Comparison of ENCODE assay signal across 12 cellular contexts in the genomic region with DNA sequence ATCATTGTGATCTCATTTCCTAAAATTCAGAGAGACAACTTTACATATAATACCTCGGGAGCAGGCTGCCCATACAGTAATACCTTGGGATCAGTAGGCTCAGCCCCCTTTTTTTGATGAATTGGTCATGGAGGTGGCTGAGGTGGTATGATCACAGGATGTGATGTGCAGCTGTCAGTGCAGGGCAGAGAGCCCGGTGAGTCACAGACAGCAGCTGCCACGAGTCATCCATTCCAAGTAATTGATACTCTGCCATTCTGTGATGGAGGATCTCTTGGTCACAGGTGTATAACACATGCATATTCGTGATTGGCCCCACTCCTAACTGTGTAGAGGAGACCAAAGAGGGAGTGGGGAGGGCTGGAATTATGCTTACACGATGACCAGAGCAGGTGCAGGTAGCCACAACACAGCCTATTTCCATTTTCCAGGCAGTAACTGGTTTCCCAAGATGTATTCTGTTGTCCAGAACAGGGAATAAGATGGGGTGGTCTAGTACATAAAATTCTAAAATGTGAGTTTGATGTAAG. TPM values are rescaled to one million over a fixed set of nuclear protein-coding genes. Genes with fewer than 3 reads are reported as not detected.
DNase-seq lines count a peak whose midpoint lies in the region; ATAC-seq and TF ChIP-seq lines count a peak whose summit lies in the region.
"Had no signal": no experiment of that assay in that cellular context is flagged by ENCODE, and none has a peak within 500 bp of the region (broad histone marks: within the 10 kb centered on the region; RNA-seq: fewer than 3 reads in every experiment).

No MANE protein-coding gene starts in this region.

- no peak overlapping the region for H3K4me3 ChIP-seq in heart left ventricle
- H3K4me3 ChIP-seq: vagina had no signal

- no peak for TF ChIP-seq CTCF in heart left ventricle (IDR thresholded peaks at IDR 0.05)

- peak; percentile 100 for ATAC-seq in activated naive CD8-positive, alpha-beta T cell treated with anti-CD3 and anti-CD28 coated beads, Interleukin-2, amount 50 U/mL, for 24 hours
- ATAC-seq in stimulated activated naive CD8-positive, alpha-beta T cell treated with anti-CD3 and anti-CD28 coated beads, Interleukin-15, amount 100 ng/mL, for 72 hours, result peak; percentile 100
- no peak for ATAC-seq in heart left ventricle

- H3K4me3 Mint-ChIP-seq in activated naive CD8-positive, alpha-beta T cell treated with anti-CD3 and anti-CD28 coated beads, Interleukin-2, amount 50 U/mL, for 24 hours, result no peak overlapping the region
- peak overlapping the region in 1 of 2 donors; percentile 60 for H3K4me3 Mint-ChIP-seq in stimulated activated naive CD8-positive, alpha-beta T cell treated with anti-CD3 and anti-CD28 coated beads, Interleukin-15, amount 100 ng/mL, for 72 hours
- H3K4me3 Mint-ChIP-seq: IgD-negative memory B cell, nephron had no signal

- H3K4me1 Mint-ChIP-seq in activated naive CD8-positive, alpha-beta T cell treated with anti-CD3 and anti-CD28 coated beads, Interleukin-2, amount 50 U/mL, for 24 hours, result peaks cover 22% of the 10 kb centered on the region
- H3K4me1 Mint-ChIP-seq in stimulated activated naive CD8-positive, alpha-beta T cell treated with anti-CD3 and anti-CD28 coated beads, Interleukin-15, amount 100 ng/mL, for 72 hours, result peaks cover 33% of the 10 kb centered on the region
- H3K4me1 Mint-ChIP-seq: IgD-negative memory B cell, nephron had no signal

- intact Hi-C loops in heart left ventricle (cut with DNase I), result no loop called here

- no peak overlapping the region for H3K27ac ChIP-seq in heart left ventricle
- H3K27ac ChIP-seq: vagina had no signal

- H3K36me3 Mint-ChIP-seq in activated naive CD8-positive, alpha-beta T cell treated with anti-CD3 and anti-CD28 coated beads, Interleukin-2, amount 50 U/mL, for 24 hours (ENCODE audit: low read depth), result no peaks in the 10 kb centered on the region

- H3K9me3 ChIP-seq in heart left ventricle, result no peaks in the 10 kb centered on the region
- H3K9me3 ChIP-seq: vagina had no signal

- H3K4me1 ChIP-seq in heart left ventricle, result no peaks in the 10 kb centered on the region
- H3K4me1 ChIP-seq: vagina had no signal

- H3K27ac Mint-ChIP-seq in activated naive CD8-positive, alpha-beta T cell treated with anti-CD3 and anti-CD28 coated beads, Interleukin-2, amount 50 U/mL, for 24 hours, result peak overlapping the region; percentile 66
- H3K27ac Mint-ChIP-seq in stimulated activated naive CD8-positive, alpha-beta T cell treated with anti-CD3 and anti-CD28 coated beads, Interleukin-15, amount 100 ng/mL, for 72 hours, result no peak overlapping the region
- H3K27ac Mint-ChIP-seq: IgD-negative memory B cell, nephron had no signal

- no peaks in the 10 kb centered on the region for H3K9me3 Mint-ChIP-seq in activated naive CD8-positive, alpha-beta T cell treated with anti-CD3 and anti-CD28 coated beads, Interleukin-2, amount 50 U/mL, for 24 hours
- no peaks in the 10 kb centered on the region for H3K9me3 Mint-ChIP-seq in stimulated activated naive CD8-positive, alpha-beta T cell treated with anti-CD3 and anti-CD28 coated beads, Interleukin-15, amount 100 ng/mL, for 72 hours
- H3K9me3 Mint-ChIP-seq: nephron had no signal

- peaks cover 0 to 5% (median 0%) of the 10 kb centered on the region in 9 donors for H3K27me3 ChIP-seq in heart left ventricle
- H3K27me3 ChIP-seq: vagina had no signal

- H3K27me3 Mint-ChIP-seq in activated naive CD8-positive, alpha-beta T cell treated with anti-CD3 and anti-CD28 coated beads, Interleukin-2, amount 50 U/mL, for 24 hours, result no peaks in the 10 kb centered on the region
- no peaks in the 10 kb centered on the region for H3K27me3 Mint-ChIP-seq in stimulated activated naive CD8-positive, alpha-beta T cell treated with anti-CD3 and anti-CD28 coated beads, Interleukin-15, amount 100 ng/mL, for 72 hours

- H3K36me3 ChIP-seq in heart left ventricle, result no peaks in the 10 kb centered on the region
- H3K36me3 ChIP-seq: vagina had no signal

- 59 to 75% (median 69%) methylated on average over 5 of the region's 5 CpGs for WGBS in heart left ventricle, 4 donors

- peak; percentile 49 for DNase-seq in stimulated activated CD4-positive, alpha-beta T cell treated with anti-CD3 and anti-CD28 coated beads, Interleukin-15, amount 100 ng/mL, for 24 hours
- DNase-seq in stimulated activated CD4-positive, alpha-beta T cell treated with anti-CD3 and anti-CD28 coated beads, Interleukin-4, amount 100 ng/mL, for 24 hours, result no peak
- DNase-seq in NCI-H345 treated with DMSO at 0.1 percent for 48 hours (lab: John Stamatoyannopoulos, UW; ENCODE audit: unreplicated experiment) (peak; percentile 68), CD1c-positive myeloid dendritic cell (ENCODE audit: extremely low spot score) (no peak), heart left ventricle (no peak), HT-29 (ENCODE audit: low spot score) (no peak)
- DNase-seq in activated naive CD8-positive, alpha-beta T cell treated with anti-CD3 and anti-CD28 coated beads, Interleukin-2, amount 50 U/mL, for 24 hours, result peak; percentile 41
- DNase-seq in stimulated activated naive CD8-positive, alpha-beta T cell treated with anti-CD3 and anti-CD28 coated beads, Interleukin-15, amount 100 ng/mL, for 72 hours, result peak; percentile 38 to 66
- DNase-seq: DND-41 had no signal

- no peak for TF ChIP-seq POLR2A in heart left ventricle (IDR thresholded peaks at IDR 0.05)

RNA-seq across cellular contexts. Expression of gene NRCAM, which starts 14.1 kb away (rescaled TPM):
- 1 to 10 TPM in 3 of 9 donors, under 1 TPM in 6; 0.07 to 2.5 (median 0.36) TPM for total RNA-seq in heart left ventricle
- polyA plus RNA-seq in heart left ventricle, result under 1 TPM; 0.15 to 0.71 TPM
- 0.16 and 0.61 TPM in 2 replicates for total RNA-seq in HT-29 (2014; rRNA removed; shearing (Covaris generic))

Comparison
In these comparisons a context has a peak if more than half of its experiments do, and no peak if none do; other contexts are left out.
1. DNase-seq: peak in stimulated activated CD4-positive, alpha-beta T cell treated with anti-CD3 and anti-CD28 coated beads, Interleukin-15, amount 100 ng/mL, for 24 hours (single experiment), NCI-H345 treated with DMSO at 0.1 percent for 48 hours (single experiment), activated naive CD8-positive, alpha-beta T cell treated with anti-CD3 and anti-CD28 coated beads, Interleukin-2, amount 50 U/mL, for 24 hours (single experiment) and stimulated activated naive CD8-positive, alpha-beta T cell treated with anti-CD3 and anti-CD28 coated beads, Interleukin-15, amount 100 ng/mL, for 72 hours (2 of 2); none in stimulated activated CD4-positive, alpha-beta T cell treated with anti-CD3 and anti-CD28 coated beads, Interleukin-4, amount 100 ng/mL, for 24 hours (single experiment), CD1c-positive myeloid dendritic cell (single experiment), heart left ventricle (0 of 5) and HT-29 (single experiment).
2. ATAC-seq: peak in activated naive CD8-positive, alpha-beta T cell treated with anti-CD3 and anti-CD28 coated beads, Interleukin-2, amount 50 U/mL, for 24 hours (single experiment) and stimulated activated naive CD8-positive, alpha-beta T cell treated with anti-CD3 and anti-CD28 coated beads, Interleukin-15, amount 100 ng/mL, for 72 hours (single experiment); none in heart left ventricle (0 of 4).